In genomic region chr15:41350057-41350717, GRCh38 we compare ENCODE assay signal across 25 cellular contexts. TPM values are rescaled to one million over a fixed set of nuclear protein-coding genes. Genes with fewer than 3 reads are reported as not detected.
DNase-seq lines count a peak whose midpoint lies in the region; ATAC-seq and TF ChIP-seq lines count a peak whose summit lies in the region.
"Had no signal": no experiment of that assay in that cellular context is flagged by ENCODE, and none has a peak within 500 bp of the region (broad histone marks: within the 10 kb centered on the region; RNA-seq: fewer than 3 reads in every experiment).

No MANE protein-coding gene starts in this region.

- H3K36me3 ChIP-seq in cardiac muscle cell (peaks cover 8% of the 10 kb centered on the region), hepatocyte (replicated peaks; ENCODE audit: insufficient read depth, low read depth) (no peaks in the 10 kb centered on the region), skeletal muscle tissue (ENCODE audit: control insufficient read depth in 3 of 3, insufficient read depth in 3 of 3, low read length in 3 of 3) (peaks cover 0 to 6% (median 3%) of the 10 kb centered on the region in 3 donors), Karpas-422 (ENCODE audit: insufficient read depth, low read length) (peaks cover 64% of the 10 kb centered on the region)

- H3K4me2 ChIP-seq in hepatocyte (peak overlapping the region; percentile 55), Karpas-422 (ENCODE audit: low read depth, low read length, poor library complexity, severe bottlenecking) (no peak overlapping the region)
- H3K4me2 ChIP-seq: BLaER1 treated with 17β-estradiol and CSF1 and Interleukin-3, amounts not matched to agents 10 nM and 100 nM; SK-N-SH had no signal

- H3K4me1 ChIP-seq in cardiac muscle cell (ENCODE audit: low read depth) (peaks cover 15% of the 10 kb centered on the region), hepatocyte (ENCODE audit: insufficient read depth) (no peaks in the 10 kb centered on the region), skeletal muscle tissue (ENCODE audit: control insufficient read depth in 3 of 3, insufficient read depth in 3 of 3, low read length in 3 of 3) (peaks cover 4 to 11% (median 5%) of the 10 kb centered on the region in 3 donors), Karpas-422 (ENCODE audit: low read length) (no peaks in the 10 kb centered on the region)
- H3K4me1 ChIP-seq: BLaER1 treated with 17β-estradiol and CSF1 and Interleukin-3, amounts not matched to agents 10 nM and 100 nM had no signal

- intact Hi-C loops in Right ventricle myocardium inferior (cut with DNase I), result no loop called here

- ATAC-seq in Right ventricle myocardium inferior (no peak), GM21737 (IDR thresholded peaks at IDR 0.05; ENCODE audit: unreplicated experiment) (no peak)
- ATAC-seq: GM12878 had no signal

- DNase-seq in cardiac muscle cell (ENCODE audit: low read depth in 1 of 2, low spot score in 1 of 2) (peak in 1 of 2 donors; percentile 39), Right ventricle myocardium inferior (ENCODE audit: missing footprints) (no peak), amniotic epithelial cell (ENCODE audit: low read depth) (peak; percentile 52), hepatocyte (ENCODE audit: low spot score) (no peak), activated gamma-delta T cell treated with Interleukin-2 at 50 U/mL for 16 hours (no peak), Karpas-422 (no peak)
- DNase-seq: AML-193; CD4-positive, alpha-beta T cell; COR-L47; DMS 273 treated with DMSO at 0.1 percent for 48 hours; DMS79; EL; GDM1; MG63; NCI-H1105 treated with DMSO at 0.1 percent for 48 hours; NCI-H146; NCI-H1930; NCI-H2107; NCI-H524; NCI-H774; SK-N-SH had no signal

- peak overlapping the region; percentile 1 for H2AFZ ChIP-seq in hepatocyte
- H2AFZ ChIP-seq in Karpas-422 (ENCODE audit: low read length), result no peak overlapping the region

- TF ChIP-seq CTCF in cardiac muscle cell (IDR thresholded peaks at IDR 0.05; ENCODE audit: low read depth, low read length), result no peak
- TF ChIP-seq CTCF in hepatocyte (IDR thresholded peaks at IDR 0.05; ENCODE audit: poor library complexity), result no peak

- H3K9me2 ChIP-seq in hepatocyte (replicated peaks; ENCODE audit: insufficient read depth), result no peaks in the 10 kb centered on the region
- no peaks in the 10 kb centered on the region for H3K9me2 ChIP-seq in Karpas-422 (replicated peaks; ENCODE audit: insufficient read depth, low read length)
- H3K9me2 ChIP-seq: SK-N-SH had no signal

- no peaks in the 10 kb centered on the region for H4K20me1 ChIP-seq in hepatocyte (ENCODE audit: insufficient read depth, poor library complexity, severe bottlenecking)
- H4K20me1 ChIP-seq in Karpas-422 (ENCODE audit: insufficient read depth, low read depth, low read length), result no peaks in the 10 kb centered on the region

- H3K27ac ChIP-seq in cardiac muscle cell (peak overlapping the region; percentile 50), hepatocyte (no peak overlapping the region), skeletal muscle tissue (ENCODE audit: low read depth, low read length) (peak overlapping the region; percentile 95), Karpas-422 (ENCODE audit: low read length) (no peak overlapping the region)
- H3K27ac ChIP-seq: BLaER1 treated with 17β-estradiol and CSF1 and Interleukin-3, amounts not matched to agents 10 nM and 100 nM had no signal

- no peaks in the 10 kb centered on the region for H3K79me2 ChIP-seq in hepatocyte
- H3K79me2 ChIP-seq in Karpas-422 (ENCODE audit: low read length), result peaks cover 29% of the 10 kb centered on the region

- H3K9ac ChIP-seq in skeletal muscle tissue (ENCODE audit: low read depth in 1 of 3, low read length in 3 of 3) (no peak overlapping the region), Karpas-422 (ENCODE audit: low read length) (no peak overlapping the region)
- H3K9ac ChIP-seq: BLaER1 treated with 17β-estradiol and CSF1 and Interleukin-3, amounts not matched to agents 10 nM and 100 nM; SK-N-SH had no signal

- WGBS in hepatocyte (ENCODE audit: low lambda C conversion rate, missing lambda C conversion rate), result 56% methylated on average over 10 of the region's 10 CpGs

- H3K27me3 ChIP-seq in cardiac muscle cell (no peaks in the 10 kb centered on the region), hepatocyte (no peaks in the 10 kb centered on the region), skeletal muscle tissue (ENCODE audit: control insufficient read depth in 3 of 3, insufficient read depth in 3 of 3, low read length in 3 of 3) (no peaks in the 10 kb centered on the region), Karpas-422 (ENCODE audit: low read length) (no peaks in the 10 kb centered on the region)
- H3K27me3 ChIP-seq: BLaER1 treated with 17β-estradiol and CSF1 and Interleukin-3, amounts not matched to agents 10 nM and 100 nM; MG63 had no signal

- no peak overlapping the region for H3K4me3 ChIP-seq in cardiac muscle cell
- no peak overlapping the region for H3K4me3 ChIP-seq in hepatocyte
- H3K4me3 ChIP-seq in skeletal muscle tissue (ENCODE audit: low read length in 3 of 3), result no peak overlapping the region
- no peak overlapping the region for H3K4me3 ChIP-seq in Karpas-422 (ENCODE audit: low read length)
- H3K4me3 ChIP-seq: BLaER1 treated with 17β-estradiol and CSF1 and Interleukin-3, amounts not matched to agents 10 nM and 100 nM; GM12878; MG63 had no signal

- H3K9me3 ChIP-seq in cardiac muscle cell (ENCODE audit: low read depth), result no peaks in the 10 kb centered on the region
- no peaks in the 10 kb centered on the region for H3K9me3 ChIP-seq in hepatocyte (ENCODE audit: low read depth)
- H3K9me3 ChIP-seq in skeletal muscle tissue (ENCODE audit: control insufficient read depth in 3 of 3, low read length in 3 of 3), result no peaks in the 10 kb centered on the region
- H3K9me3 ChIP-seq in Karpas-422 (ENCODE audit: low read length), result no peaks in the 10 kb centered on the region
- H3K9me3 ChIP-seq: BLaER1 treated with 17β-estradiol and CSF1 and Interleukin-3, amounts not matched to agents 10 nM and 100 nM; MG63; SK-N-SH had no signal

RNA-seq across cellular contexts. Expression of gene NUSAP1, which starts 17.5 kb away (rescaled TPM):
- total RNA-seq in cardiac muscle cell (37.1 and 198 TPM in 2 replicates), Right ventricle myocardium inferior (2.2 TPM), hepatocyte (25.9 and 26.6 TPM in 2 replicates), skeletal muscle tissue (25.1 TPM)
- polyA plus RNA-seq in cardiac muscle cell (28.5 and 173 TPM in 2 replicates), hepatocyte (20.2 and 29.2 TPM in 2 replicates)
- total RNA-seq in Karpas-422 (2014; rRNA removed; shearing (Covaris generic); ENCODE audit: low replicate concordance), result 115 and 213 TPM in 2 replicates

RNA-seq across cellular contexts. Expression of gene OIP5, which starts 17.8 kb away (rescaled TPM):
- total RNA-seq in cardiac muscle cell (8.0 and 19.8 TPM in 2 replicates), Right ventricle myocardium inferior (0.51 TPM), hepatocyte (1.8 and 11.8 TPM in 2 replicates), skeletal muscle tissue (3.7 TPM)
- polyA plus RNA-seq in cardiac muscle cell (8.4 and 30.2 TPM in 2 replicates), hepatocyte (3.3 and 3.6 TPM in 2 replicates)
- total RNA-seq in Karpas-422 (2014; rRNA removed; shearing (Covaris generic); ENCODE audit: low replicate concordance), result 7.7 and 13.1 TPM in 2 replicates

RNA-seq across cellular contexts. Expression of gene NDUFAF1, which starts 52.1 kb away (rescaled TPM):
- total RNA-seq in cardiac muscle cell, result 27.7 and 40.0 TPM in 2 replicates
- 45.4 and 49.5 TPM in 2 replicates for polyA plus RNA-seq in cardiac muscle cell
- 71.9 TPM for total RNA-seq in Right ventricle myocardium inferior
- total RNA-seq in hepatocyte, result 22.9 and 29.1 TPM in 2 replicates
- polyA plus RNA-seq in hepatocyte, result 30.1 and 34.1 TPM in 2 replicates
- 29.2 TPM for total RNA-seq in skeletal muscle tissue
- total RNA-seq in Karpas-422 (2014; rRNA removed; shearing (Covaris generic); ENCODE audit: low replicate concordance), result 22.6 and 24.7 TPM in 2 replicates

Comparison
In these comparisons a context has a peak if more than half of its experiments do, and no peak if none do; other contexts are left out.
1. H3K27ac ChIP-seq: peak in cardiac muscle cell (single experiment) and skeletal muscle tissue (single experiment); none in hepatocyte (single experiment) and Karpas-422 (single experiment).